ENCODE assay signal across 1 cellular context in genomic region chr11:68030318-68031135, GRCh38.
TF ChIP-seq lines count a peak whose summit lies in the region.

Gene NDUFS8 (plus strand): TSS chr11:68030681. CDS start chr11:68032152, 1,471 bp downstream.

TF ChIP-seq in A549, 52 proteins besides CTCF, POLR2A, EP300 and RAD21 (continued from another document):
- no peak for TF ChIP-seq ELK1 (IDR thresholded peaks at IDR 0.05; ENCODE audit: low read depth, low read length)
- no peak for TF ChIP-seq CEBPB (IDR thresholded peaks at IDR 0.05)
- TF ChIP-seq HOXB13 (CRISPR knock-in tag; IDR thresholded peaks at IDR 0.05; ENCODE audit: low read depth), result no peak
- TF ChIP-seq RNF2 (IDR thresholded peaks at IDR 0.05; ENCODE audit: borderline replicate concordance, low read depth), result no peak
- TF ChIP-seq PBX3 (IDR thresholded peaks at IDR 0.05), result no peak
- peak; percentile 27; the same call in 1 of the 2 replicates for TF ChIP-seq MAX (IDR thresholded peaks at IDR 0.05)
- peak; percentile 73 for TF ChIP-seq RFX5 (IDR thresholded peaks at IDR 0.05)
- no peak for TF ChIP-seq FOSL2 (IDR thresholded peaks at IDR 0.05)
- TF ChIP-seq FOSL2 (CRISPR knock-in tag; IDR thresholded peaks at IDR 0.05), result no peak
- no peak for TF ChIP-seq NPAS2 (CRISPR knock-in tag; IDR thresholded peaks at IDR 0.05; ENCODE audit: borderline replicate concordance)
- TF ChIP-seq ZSCAN20 (CRISPR knock-in tag; IDR thresholded peaks at IDR 0.05), result no peak
- 0 out of 2 replicates have a peak, but pooled peaks have one; percentile 34 for TF ChIP-seq POLR2AphosphoS2 (conservative IDR thresholded peaks at IDR 0.05; ENCODE audit: low read length)
- TF ChIP-seq CHD2 (IDR thresholded peaks at IDR 0.05; ENCODE audit: low read length, partially characterized antibody), result no peak
- TF ChIP-seq GATA3 (IDR thresholded peaks at IDR 0.05; ENCODE audit: borderline replicate concordance), result no peak
- no peak for TF ChIP-seq MYC (IDR thresholded peaks at IDR 0.05; ENCODE audit: borderline replicate concordance, low read length)
- TF ChIP-seq FOXS1 (CRISPR knock-in tag; IDR thresholded peaks at IDR 0.05), result no peak
